Comparison of ENCODE assay signal across 9 cellular contexts in the genomic region with DNA sequence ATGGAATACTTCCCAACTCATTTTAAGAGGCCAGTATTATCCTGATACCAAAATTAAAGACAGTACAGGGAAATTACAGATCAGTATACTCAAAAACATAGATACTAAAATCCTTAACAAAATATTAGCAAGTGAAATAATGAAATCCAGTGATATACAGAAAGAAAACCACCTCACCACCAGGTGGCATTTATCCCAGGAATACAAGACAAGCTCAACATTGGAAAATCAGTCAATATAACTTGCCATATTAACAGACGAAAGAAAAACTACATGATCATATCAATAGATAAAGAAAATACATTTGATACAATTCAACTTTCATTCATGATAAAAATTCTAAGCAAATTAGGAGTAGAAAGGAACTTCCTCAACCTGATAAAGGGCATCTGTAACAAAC. TPM values are rescaled to one million over a fixed set of nuclear protein-coding genes. Genes with fewer than 3 reads are reported as not detected.
A peak's percentile ranks its signal among the peaks of the same experiment; 100 is the strongest.
DNase-seq lines count a peak whose midpoint lies in the region; ATAC-seq and TF ChIP-seq lines count a peak whose summit lies in the region.
"Had no signal": no experiment of that assay in that cellular context is flagged by ENCODE, and none has a peak within 500 bp of the region (broad histone marks: within the 10 kb centered on the region; RNA-seq: fewer than 3 reads in every experiment).

No MANE protein-coding gene starts in this region.

- H3K14ac ChIP-seq in IMR-90 (replicated peaks; ENCODE audit: low read depth, low read length): no peak overlapping the region

- no peak overlapping the region for H3K4ac ChIP-seq in IMR-90 (ENCODE audit: low read depth, low read length)

- no peak overlapping the region for H2AK9ac ChIP-seq in IMR-90 (replicated peaks; ENCODE audit: low read depth, low read length, poor library complexity)

- no peaks in the 10 kb centered on the region for H3K36me3 ChIP-seq in IMR-90 (ENCODE audit: control insufficient read depth, insufficient read depth, low read length)

- H2BK5ac ChIP-seq in IMR-90 (ENCODE audit: low read depth, low read length, poor library complexity, severe bottlenecking): no peak overlapping the region

- H3K36me3 Mint-ChIP-seq in nephron progenitor cell (ENCODE audit: low read depth): no peaks in the 10 kb centered on the region

- TF ChIP-seq POLR2A in IMR-90 (IDR thresholded peaks at IDR 0.05; ENCODE audit: low read depth, low read length): no peak

- no peak overlapping the region for H2BK15ac ChIP-seq in IMR-90 (ENCODE audit: low read depth, low read length)

- H3K27ac Mint-ChIP-seq in nephron progenitor cell: no peak overlapping the region

- CTCF ChIA-PET in IMR-90 (lab: Yijun Ruan, JAX): interaction anchor here (0.5 to 1.2 kb wide), 6 partner anchors 13 to 406 kb away, joined by 3 to 8 read pairs (median 4); no protein-coding TSS in a partner anchor

- no peak overlapping the region for H3K4me3 Mint-ChIP-seq in nephron progenitor cell

- H4K91ac ChIP-seq in IMR-90 (ENCODE audit: insufficient read depth, low read depth, low read length): no peak overlapping the region

- H3K27me3 ChIP-seq in IMR-90 (ENCODE audit: control insufficient read depth, insufficient read depth, low read length): no peaks in the 10 kb centered on the region

- no peaks in the 10 kb centered on the region for H3K4me1 Mint-ChIP-seq in nephron progenitor cell

- dilution Hi-C loops in IMR-90 (cut with HindIII; ENCODE audit: low sequenced_read_pairs, unreplicated experiment): no loop called here

- H2BK20ac ChIP-seq in IMR-90 (ENCODE audit: low read depth, low read length): no peak overlapping the region

- in situ Hi-C loops in IMR-90 (cut with MboI; ENCODE audit: low sequenced_read_pairs) (no loop called here), astrocyte of the cerebellum (cut with HindIII; ENCODE audit: low sequenced_read_pairs) (no loop called here)

- H3K56ac ChIP-seq in IMR-90 (ENCODE audit: extremely low read depth, insufficient read depth, low read length): no peak overlapping the region

- DNase-seq in DMS114 treated with DMSO at 0.1 percent for 48 hours (lab: John Stamatoyannopoulos, UW; ENCODE audit: unreplicated experiment): peak; percentile 10
- peak; percentile 71 for DNase-seq in IMR-90
- DNase-seq in astrocyte of the cerebellum (ENCODE audit: low read depth): peak; percentile 47
- DNase-seq in nephron progenitor cell: no peak
- no peak for DNase-seq in dedifferentiated amniotic fluid mesenchymal stem cell (ENCODE audit: extremely low spot score)
- DNase-seq in activated CD4-positive, alpha-beta T cell treated with anti-CD3 and anti-CD28 coated beads, Interleukin-2, amount 50 U/mL, for 1 hour: no peak

- no TSS peak for BruUV-seq in IMR-90 (replicated peaks; lab: Mats Ljungman, UMichigan)

- no peak for ATAC-seq in IMR-90 (ENCODE audit: low read depth)
- no peak for ATAC-seq in GM18907 (IDR thresholded peaks at IDR 0.05; ENCODE audit: unreplicated experiment)
- ATAC-seq in HG02610 (IDR thresholded peaks at IDR 0.05; ENCODE audit: unreplicated experiment): no peak

- H3K9me3 ChIP-seq in IMR-90 (ENCODE audit: control insufficient read depth, insufficient read depth, low read length): no peaks in the 10 kb centered on the region

- H3K4me3 ChIP-seq in IMR-90 (ENCODE audit: insufficient read depth, low read depth, low read length) (no peak overlapping the region), astrocyte of the cerebellum (ENCODE audit: low read depth, low read length) (no peak overlapping the region)
- H3K4me3 ChIP-seq: SK-N-MC had no signal

- peaks cover 4% of the 10 kb centered on the region for H3K9me3 Mint-ChIP-seq in nephron progenitor cell

- POLR2A ChIA-PET in IMR-90 (lab: Charles Lee; ENCODE audit: unreplicated experiment): no interaction called here

- no peaks in the 10 kb centered on the region for H3K79me1 ChIP-seq in IMR-90 (ENCODE audit: low read depth in 1 of 2, low read length in 2 of 2)

- H3K18ac ChIP-seq in IMR-90 (ENCODE audit: low read depth, low read length): no peak overlapping the region

- H3K27me3 Mint-ChIP-seq in nephron progenitor cell (ENCODE audit: low read depth, poor library complexity): peaks cover 23% of the 10 kb centered on the region

- WGBS in IMR-90 (ENCODE audit: extremely low coverage in 2 of 2, insufficient read length in 1 of 2), 2 experiments: no CpG with 5 or more reads among the region's 1 CpG

- no peak overlapping the region for H2BK120ac ChIP-seq in IMR-90 (ENCODE audit: low read depth, low read length)

- H4K20me1 ChIP-seq in IMR-90 (ENCODE audit: insufficient read depth, low read length): peaks cover 2% of the 10 kb centered on the region; the same call in 1 of the 2 replicates

- H3K4me2 ChIP-seq in IMR-90 (ENCODE audit: low read depth, low read length): no peak overlapping the region

- no peak overlapping the region for H4K8ac ChIP-seq in IMR-90 (ENCODE audit: low read depth in 2 of 2, low read length in 2 of 2)

- no peaks in the 10 kb centered on the region for H3K9me1 ChIP-seq in IMR-90 (ENCODE audit: insufficient read depth, low read length)

- no peak overlapping the region for H3K27ac ChIP-seq in IMR-90 (ENCODE audit: insufficient read depth, low read length)
- H3K27ac ChIP-seq: SK-N-MC had no signal

- no peak overlapping the region for H4K5ac ChIP-seq in IMR-90 (ENCODE audit: low read depth, low read length)

- no peak overlapping the region for H3K9ac ChIP-seq in IMR-90 (ENCODE audit: low read depth, low read length)

- H3K23ac ChIP-seq in IMR-90 (ENCODE audit: low read depth, low read length): no peak overlapping the region

- no peak overlapping the region for H2AFZ ChIP-seq in IMR-90 (replicated peaks; ENCODE audit: low read length, poor library complexity)

- no peak overlapping the region for H2AK5ac ChIP-seq in IMR-90 (ENCODE audit: low read depth, low read length)

- peak; percentile 61 for TF ChIP-seq RAD21 in IMR-90 (IDR thresholded peaks at IDR 0.05; ENCODE audit: low read length)

- peak; percentile 69 for TF ChIP-seq CTCF in IMR-90 (conservative IDR thresholded peaks at IDR 0.05; ENCODE audit: low read depth, low read length)
- peak; percentile 45 for TF ChIP-seq CTCF in astrocyte of the cerebellum (IDR thresholded peaks at IDR 0.05; ENCODE audit: low read depth, low read length, missing control alignments)
- peak; percentile 34 for TF ChIP-seq CTCF in nephron progenitor cell (IDR thresholded peaks at IDR 0.05)

- intact Hi-C loops in IMR-90 (cut with micrococcal nuclease): loop anchor here (1.0 kb wide), 1 partner anchor 34 kb away; no protein-coding TSS in a partner anchor

- H3K4me1 ChIP-seq in IMR-90 (ENCODE audit: control insufficient read depth, insufficient read depth, low read length): no peaks in the 10 kb centered on the region

TF ChIP-seq in IMR-90, 13 proteins besides CTCF, POLR2A, EP300 and RAD21:
- TF ChIP-seq FOS (IDR thresholded peaks at IDR 0.05; ENCODE audit: low read depth, low read length) (no peak), MAZ (IDR thresholded peaks at IDR 0.05; ENCODE audit: borderline replicate concordance, low read depth, low read length) (no peak), SMC3 (IDR thresholded peaks at IDR 0.05; ENCODE audit: low read depth, low read length) (peak; percentile 87), BHLHE40 (IDR thresholded peaks at IDR 0.05; ENCODE audit: low read depth, low read length) (no peak), NFE2L2 (IDR thresholded peaks at IDR 0.05; ENCODE audit: low read depth, low read length) (no peak)
- TF ChIP-seq, protein P1, sequence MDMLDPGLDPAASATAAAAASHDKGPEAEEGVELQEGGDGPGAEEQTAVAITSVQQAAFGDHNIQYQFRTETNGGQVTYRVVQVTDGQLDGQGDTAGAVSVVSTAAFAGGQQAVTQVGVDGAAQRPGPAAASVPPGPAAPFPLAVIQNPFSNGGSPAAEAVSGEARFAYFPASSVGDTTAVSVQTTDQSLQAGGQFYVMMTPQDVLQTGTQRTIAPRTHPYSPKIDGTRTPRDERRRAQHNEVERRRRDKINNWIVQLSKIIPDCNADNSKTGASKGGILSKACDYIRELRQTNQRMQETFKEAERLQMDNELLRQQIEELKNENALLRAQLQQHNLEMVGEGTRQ (IDR thresholded peaks at IDR 0.05; ENCODE audit: low read depth, low read length): no peak
TF ChIP-seq in IMR-90: peak in this region for 1.

RNA-seq across cellular contexts. Expression of gene GNA15, which starts 6.7 kb away (rescaled TPM):
- 0.18 and 0.28 TPM in 2 replicates for total RNA-seq in IMR-90 (2012; rRNA removed)
- polyA plus RNA-seq in IMR-90 (2012; rRNA removed): 0.04 TPM in 1 of 2 replicates, not detected in the other
- polyA plus RNA-seq in IMR-90 (2012; cell fraction: cytosol; rRNA removed): 0.04 TPM in 1 of 2 replicates, not detected in the other
- 0.33 and 0.40 TPM in 2 replicates for polyA plus RNA-seq in IMR-90 (2012; cell fraction: nucleus; rRNA removed; ENCODE audit: low replicate concordance)

RNA-seq across cellular contexts. Expression of gene GNA11, which starts 35.0 kb away (rescaled TPM):
- 25.5 and 34.4 TPM in 2 replicates for total RNA-seq in IMR-90 (2012; rRNA removed)
- 33.3 and 44.5 TPM in 2 replicates for polyA plus RNA-seq in IMR-90 (2012; rRNA removed)
- 29.2 and 50.1 TPM in 2 replicates for polyA plus RNA-seq in IMR-90 (2012; cell fraction: cytosol; rRNA removed)
- 24.5 and 49.2 TPM in 2 replicates for polyA plus RNA-seq in IMR-90 (2012; cell fraction: nucleus; rRNA removed; ENCODE audit: low replicate concordance)

RNA-seq across cellular contexts. Expression of gene S1PR4, which starts 49.5 kb away (rescaled TPM):
- not detected in 2 replicates for total RNA-seq in IMR-90 (2012; rRNA removed)
- polyA plus RNA-seq in IMR-90 (2012; rRNA removed): not detected in 2 replicates
- not detected in 2 replicates for polyA plus RNA-seq in IMR-90 (2012; cell fraction: cytosol; rRNA removed)
- polyA plus RNA-seq in IMR-90 (2012; cell fraction: nucleus; rRNA removed; ENCODE audit: low replicate concordance): 0.05 TPM in 1 of 2 replicates, not detected in the other

RNA-seq across cellular contexts. Expression of gene NCLN, which starts 56.6 kb away (rescaled TPM):
- total RNA-seq in IMR-90 (2012; rRNA removed): 32.8 and 35.6 TPM in 2 replicates
- polyA plus RNA-seq in IMR-90 (2012; rRNA removed): 90.8 and 95.4 TPM in 2 replicates
- polyA plus RNA-seq in IMR-90 (2012; cell fraction: cytosol; rRNA removed): 81.8 and 106 TPM in 2 replicates
- polyA plus RNA-seq in IMR-90 (2012; cell fraction: nucleus; rRNA removed; ENCODE audit: low replicate concordance): 68.5 and 190 TPM in 2 replicates

Comparison
In these comparisons a context has a peak if more than half of its experiments do, and no peak if none do; other contexts are left out.
1. DNase-seq: peak in DMS114 treated with DMSO at 0.1 percent for 48 hours (single experiment), IMR-90 (single experiment) and astrocyte of the cerebellum (single experiment); none in nephron progenitor cell (single experiment), dedifferentiated amniotic fluid mesenchymal stem cell (single experiment) and activated CD4-positive, alpha-beta T cell treated with anti-CD3 and anti-CD28 coated beads, Interleukin-2, amount 50 U/mL, for 1 hour (single experiment).
2. Peak in every context shown above with its lines, with median percentiles within 50 percentile points of each other: CTCF ChIP-seq.